13 cellular contexts compared by ENCODE assay signal in genomic region chr5:138870611-138871010, GRCh38. TPM values are rescaled to one million over a fixed set of nuclear protein-coding genes. Genes with fewer than 3 reads are reported as not detected.
DNase-seq lines count a peak whose midpoint lies in the region; TF ChIP-seq lines count a peak whose summit lies in the region.
"Had no signal": no experiment of that assay in that cellular context is flagged by ENCODE, and none has a peak within 500 bp of the region (broad histone marks: within the 10 kb centered on the region; RNA-seq: fewer than 3 reads in every experiment).

No MANE protein-coding gene starts in this region.

- H3K4me1 Mint-ChIP-seq in endodermal cell (peaks cover 67% of the 10 kb centered on the region), neural progenitor cell (peaks cover 71% of the 10 kb centered on the region), immature natural killer cell (no peaks in the 10 kb centered on the region)
- H3K4me1 Mint-ChIP-seq in activated CD4-positive, alpha-beta T cell treated with anti-CD3 and anti-CD28 coated beads, Interleukin-2, amount 10 ng/mL, durations not matched to agents 24 days and 14 days = peaks cover 6% of the 10 kb centered on the region
- H3K4me1 Mint-ChIP-seq: stimulated activated naive CD8-positive, alpha-beta T cell treated with anti-CD3 and anti-CD28 coated beads, Interleukin-15, amount 100 ng/mL, for 72 hours had no signal

- H3K79me2 ChIP-seq in neural progenitor cell (ENCODE audit: low read depth) = peaks cover 93% of the 10 kb centered on the region

- H3F3A ChIP-seq in neural progenitor cell (ENCODE audit: low read depth) = peaks cover 30% of the 10 kb centered on the region

- no peak overlapping the region for H3K9ac ChIP-seq in endodermal cell (ENCODE audit: extremely low read depth, low read length, poor library complexity, severe bottlenecking)
- H3K9ac ChIP-seq in neural progenitor cell = no peak overlapping the region

- H3K4me3 Mint-ChIP-seq in endodermal cell (no peak overlapping the region), neural progenitor cell (no peak overlapping the region), immature natural killer cell (no peak overlapping the region)
- H3K4me3 Mint-ChIP-seq in activated CD4-positive, alpha-beta T cell treated with anti-CD3 and anti-CD28 coated beads, Interleukin-2, amount 10 ng/mL, durations not matched to agents 24 days and 14 days = no peak overlapping the region
- H3K4me3 Mint-ChIP-seq: activated naive CD4-positive, alpha-beta T cell treated with anti-CD3 and anti-CD28 coated beads, Interleukin-2, amount 50 U/mL, for 24 hours; stimulated activated naive CD8-positive, alpha-beta T cell treated with anti-CD3 and anti-CD28 coated beads, Interleukin-15, amount 100 ng/mL, for 72 hours; T-helper 1 cell treated with Interleukin-12 subunit alpha and Interleukin-12 subunit beta and Interleukin-4 antibody, amounts not matched to agents 30 μg/mL and 1 μg/mL, for 36 hours had no signal

- no peak for TF ChIP-seq POLR2A in esophagus muscularis mucosa (IDR thresholded peaks at IDR 0.05; ENCODE audit: low read depth)

- WGBS in endodermal cell (ENCODE audit: insufficient coverage in 1 of 2, insufficient read length in 1 of 2), 2 experiments = 20 to 67% methylated on average over 1 to 3 of the region's 3 CpGs
- 54% methylated on average over 3 of the region's 3 CpGs for WGBS in esophagus muscularis mucosa

- H2AFZ ChIP-seq in neural progenitor cell (replicated peaks) = no peak overlapping the region

- peak overlapping the region; percentile 36 for H3K27ac Mint-ChIP-seq in endodermal cell
- H3K27ac Mint-ChIP-seq in neural progenitor cell = no peak overlapping the region
- H3K27ac Mint-ChIP-seq in activated CD4-positive, alpha-beta T cell treated with anti-CD3 and anti-CD28 coated beads, Interleukin-2, amount 10 ng/mL, durations not matched to agents 24 days and 14 days = no peak overlapping the region
- H3K27ac Mint-ChIP-seq in immature natural killer cell = no peak overlapping the region
- H3K27ac Mint-ChIP-seq: activated naive CD4-positive, alpha-beta T cell treated with anti-CD3 and anti-CD28 coated beads, Interleukin-2, amount 50 U/mL, for 24 hours; T-helper 1 cell treated with Interleukin-12 subunit alpha and Interleukin-12 subunit beta and Interleukin-4 antibody, amounts not matched to agents 30 μg/mL and 1 μg/mL, for 36 hours had no signal

- intact Hi-C loops in activated CD4-positive, alpha-beta T cell treated with anti-CD3 and anti-CD28 coated beads, Interleukin-2, amount 10 ng/mL, durations not matched to agents 24 days and 14 days (cut with micrococcal nuclease) = no loop called here
- intact Hi-C loops in esophagus muscularis mucosa (cut with DNase I) = no loop called here

- TF ChIP-seq CTCF in endodermal cell (conservative IDR thresholded peaks at IDR 0.05) (no peak), neural progenitor cell (IDR thresholded peaks at IDR 0.05) (no peak), esophagus muscularis mucosa (IDR thresholded peaks at IDR 0.05) (no peak)

- no peaks in the 10 kb centered on the region for H3K9me3 Mint-ChIP-seq in endodermal cell
- H3K9me3 Mint-ChIP-seq in neural progenitor cell = no peaks in the 10 kb centered on the region
- no peaks in the 10 kb centered on the region for H3K9me3 Mint-ChIP-seq in activated CD4-positive, alpha-beta T cell treated with anti-CD3 and anti-CD28 coated beads, Interleukin-2, amount 10 ng/mL, durations not matched to agents 24 days and 14 days
- H3K9me3 Mint-ChIP-seq in immature natural killer cell = peaks cover 0 to 3% (median 0%) of the 10 kb centered on the region in 6 donors
- H3K9me3 Mint-ChIP-seq: activated naive CD4-positive, alpha-beta T cell treated with anti-CD3 and anti-CD28 coated beads, Interleukin-2, amount 50 U/mL, for 24 hours; stimulated activated naive CD8-positive, alpha-beta T cell treated with anti-CD3 and anti-CD28 coated beads, Interleukin-15, amount 100 ng/mL, for 72 hours; T-helper 1 cell treated with Interleukin-12 subunit alpha and Interleukin-12 subunit beta and Interleukin-4 antibody, amounts not matched to agents 30 μg/mL and 1 μg/mL, for 36 hours had no signal

- no peaks in the 10 kb centered on the region for H3K27me3 Mint-ChIP-seq in endodermal cell (ENCODE audit: insufficient read depth)
- H3K27me3 Mint-ChIP-seq in neural progenitor cell (ENCODE audit: insufficient read depth, low read depth) = no peaks in the 10 kb centered on the region
- H3K27me3 Mint-ChIP-seq in activated CD4-positive, alpha-beta T cell treated with anti-CD3 and anti-CD28 coated beads, Interleukin-2, amount 10 ng/mL, durations not matched to agents 24 days and 14 days = peaks cover 23% of the 10 kb centered on the region
- peaks cover 0 to 4% (median 0%) of the 10 kb centered on the region in 3 donors for H3K27me3 Mint-ChIP-seq in immature natural killer cell (ENCODE audit: low read depth in 3 of 3)

- DNase-seq in G401 (ENCODE audit: low spot score) (peak; percentile 78), NCI-H82 treated with DMSO at 0.1 percent for 48 hours (lab: John Stamatoyannopoulos, UW; ENCODE audit: unreplicated experiment) (peak; percentile 39), endodermal cell (no peak), neural progenitor cell (ENCODE audit: low spot score) (peak; percentile 18), esophagus muscularis mucosa (ENCODE audit: extremely low spot score) (no peak), NCI-H2107 treated with DMSO at 0.1 percent for 48 hours (lab: John Stamatoyannopoulos, UW; ENCODE audit: unreplicated experiment) (no peak), immature natural killer cell (no peak)
- DNase-seq in activated CD4-positive, alpha-beta T cell treated with anti-CD3 and anti-CD28 coated beads, Interleukin-2, amount 10 ng/mL, durations not matched to agents 24 days and 14 days = no peak
- DNase-seq: heart left ventricle; NCI-H1436; stimulated activated naive CD8-positive, alpha-beta T cell treated with anti-CD3 and anti-CD28 coated beads, Interleukin-15, amount 100 ng/mL, for 72 hours had no signal

- H3K27me3 ChIP-seq in endodermal cell (ENCODE audit: control insufficient read depth, insufficient read depth, low read length, poor library complexity, severe bottlenecking) (no peaks in the 10 kb centered on the region), neural progenitor cell (no peaks in the 10 kb centered on the region), esophagus muscularis mucosa (no peaks in the 10 kb centered on the region)
- H3K27me3 ChIP-seq: heart left ventricle had no signal

- H3K36me3 ChIP-seq in endodermal cell (ENCODE audit: control insufficient read depth, insufficient read depth, low read length) (peaks cover 11% of the 10 kb centered on the region), neural progenitor cell (no peaks in the 10 kb centered on the region), esophagus muscularis mucosa (no peaks in the 10 kb centered on the region)
- H3K36me3 ChIP-seq: heart left ventricle had no signal

- H3K27ac ChIP-seq in endodermal cell (ENCODE audit: low read depth, low read length) = peak overlapping the region; percentile 3
- peak overlapping the region; percentile 54 for H3K27ac ChIP-seq in neural progenitor cell
- no peak overlapping the region for H3K27ac ChIP-seq in esophagus muscularis mucosa (replicated peaks in 1 of 4)

- TF ChIP-seq EP300 in esophagus muscularis mucosa (IDR thresholded peaks at IDR 0.05) = no peak

- H3K4me1 ChIP-seq in endodermal cell (ENCODE audit: control insufficient read depth, insufficient read depth, low read length) (peaks cover 15% of the 10 kb centered on the region), neural progenitor cell (peaks cover 64% of the 10 kb centered on the region), esophagus muscularis mucosa (peaks cover 55 to 82% (median 76%) of the 10 kb centered on the region in 4 donors)

- no peak overlapping the region for H3K4me3 ChIP-seq in endodermal cell (ENCODE audit: low read length)
- H3K4me3 ChIP-seq in neural progenitor cell = no peak overlapping the region
- no peak overlapping the region for H3K4me3 ChIP-seq in esophagus muscularis mucosa
- H3K4me3 ChIP-seq: heart left ventricle had no signal

- H4K20me1 ChIP-seq in neural progenitor cell (ENCODE audit: low read depth) = peaks cover 74% of the 10 kb centered on the region

- no peaks in the 10 kb centered on the region for H3K9me3 ChIP-seq in endodermal cell (ENCODE audit: control insufficient read depth, low read length)
- no peaks in the 10 kb centered on the region for H3K9me3 ChIP-seq in neural progenitor cell (ENCODE audit: low read depth)
- no peaks in the 10 kb centered on the region for H3K9me3 ChIP-seq in esophagus muscularis mucosa
- H3K9me3 ChIP-seq: heart left ventricle had no signal

- peaks cover 5% of the 10 kb centered on the region for H3K36me3 Mint-ChIP-seq in endodermal cell (ENCODE audit: low read depth)
- H3K36me3 Mint-ChIP-seq in neural progenitor cell = peaks cover 6% of the 10 kb centered on the region
- H3K36me3 Mint-ChIP-seq in activated CD4-positive, alpha-beta T cell treated with anti-CD3 and anti-CD28 coated beads, Interleukin-2, amount 10 ng/mL, durations not matched to agents 24 days and 14 days (ENCODE audit: low read depth) = no peaks in the 10 kb centered on the region
- H3K36me3 Mint-ChIP-seq in immature natural killer cell = peaks cover 0 to 3% (median 0%) of the 10 kb centered on the region in 3 donors
- H3K36me3 Mint-ChIP-seq: activated naive CD4-positive, alpha-beta T cell treated with anti-CD3 and anti-CD28 coated beads, Interleukin-2, amount 50 U/mL, for 24 hours had no signal

- in situ Hi-C loops in G401 (cut with HindIII; ENCODE audit: low sequenced_read_pairs) = no loop called here

- H3K4me2 ChIP-seq in neural progenitor cell = peak overlapping the region; percentile 62

RNA-seq across cellular contexts. Expression of gene LRRTM2, which starts 4.5 kb away (rescaled TPM):
- not detected in 2 replicates for total RNA-seq in G401 (2014; rRNA removed; shearing (Covaris generic))
- total RNA-seq in endodermal cell (not detected), neural progenitor cell (ENCODE audit: low replicate concordance) (not detected in 2 replicates), esophagus muscularis mucosa (under 1 TPM; 0.06 to 0.42 (median 0.12) TPM)
- polyA plus RNA-seq in endodermal cell (2013, experiment 1 of 2) = 6.3 TPM
- polyA plus RNA-seq in endodermal cell (2013, experiment 2 of 2) = 3.5 TPM
- 0.07 and 0.19 TPM in 2 replicates for total RNA-seq in activated CD4-positive, alpha-beta T cell treated with anti-CD3 and anti-CD28 coated beads, Interleukin-2, amount 10 ng/mL, durations not matched to agents 24 days and 14 days
- not detected for polyA plus RNA-seq in immature natural killer cell

Comparison
In these comparisons a context has a peak if more than half of its experiments do, and no peak if none do; other contexts are left out.
1. DNase-seq: peak in G401 (single experiment), NCI-H82 treated with DMSO at 0.1 percent for 48 hours (single experiment) and neural progenitor cell (single experiment); none in endodermal cell (single experiment), activated CD4-positive, alpha-beta T cell treated with anti-CD3 and anti-CD28 coated beads, Interleukin-2, amount 10 ng/mL, durations not matched to agents 24 days and 14 days (single experiment), esophagus muscularis mucosa (single experiment), NCI-H2107 treated with DMSO at 0.1 percent for 48 hours (single experiment) and immature natural killer cell (0 of 3).
2. H3K27ac ChIP-seq: peak in endodermal cell (single experiment) and neural progenitor cell (single experiment); none in esophagus muscularis mucosa (0 of 4).